Comparison of ENCODE assay signal across 23 cellular contexts in genomic region chr9:114218264-114219120, GRCh38.
A peak's percentile ranks its signal among the peaks of the same experiment; 100 is the strongest.
DNase-seq lines count a peak whose midpoint lies in the region; ATAC-seq and TF ChIP-seq lines count a peak whose summit lies in the region.
"Had no signal": no experiment of that assay in that cellular context is flagged by ENCODE, and none has a peak within 500 bp of the region (broad histone marks: within the 10 kb centered on the region; RNA-seq: fewer than 3 reads in every experiment).

No MANE protein-coding gene starts in this region.

- H3K27ac ChIP-seq in uterus (peak overlapping the region; percentile 54 to 76), trophoblast cell (ENCODE audit: low read depth, low read length) (no peak overlapping the region)
- H3K27ac ChIP-seq: cardiac muscle cell, gastroesophageal sphincter, tibial nerve had no signal

- H3K36me3 ChIP-seq in uterus (no peaks in the 10 kb centered on the region), trophoblast cell (ENCODE audit: control insufficient read depth in 1 of 2, insufficient read depth in 2 of 2, low read length in 2 of 2) (peaks cover 52 to 59% of the 10 kb centered on the region in 2 experiments)
- H3K36me3 ChIP-seq: cardiac muscle cell, gastroesophageal sphincter, sigmoid colon had no signal

- no peaks in the 10 kb centered on the region for H3K79me2 ChIP-seq in trophoblast cell (ENCODE audit: control insufficient read depth, insufficient read depth, low read length, poor library complexity)

- H3K9me3 ChIP-seq in uterus: no peaks in the 10 kb centered on the region
- H3K9me3 ChIP-seq in trophoblast cell (ENCODE audit: insufficient read depth, low read depth, low read length): peaks cover 2% of the 10 kb centered on the region
- H3K9me3 ChIP-seq: gastroesophageal sphincter, sigmoid colon, tibial nerve had no signal

- H3K18ac ChIP-seq in trophoblast cell (ENCODE audit: low read length): no peak overlapping the region

- H2BK12ac ChIP-seq in trophoblast cell (ENCODE audit: low read length): no peak overlapping the region

- no peak for TF ChIP-seq CTCF in uterus (IDR thresholded peaks at IDR 0.05)

- H3K27me3 ChIP-seq in uterus: no peaks in the 10 kb centered on the region
- H3K27me3 ChIP-seq in trophoblast cell (ENCODE audit: insufficient read depth, low read length): no peaks in the 10 kb centered on the region
- H3K27me3 ChIP-seq: cardiac muscle cell, gastroesophageal sphincter, sigmoid colon, tibial nerve had no signal

- no peak overlapping the region for H2AFZ ChIP-seq in trophoblast cell (ENCODE audit: insufficient read depth, low read length, poor library complexity)
- H2AFZ ChIP-seq: GM23338 had no signal

- no peak overlapping the region for H3K4ac ChIP-seq in trophoblast cell (ENCODE audit: low read depth, low read length)

- intact Hi-C loops in uterus (cut with DNase I; ENCODE audit: low total_unique reads): no loop called here

- no peak for TF ChIP-seq POLR2A in uterus (IDR thresholded peaks at IDR 0.05)

- H3K4me1 ChIP-seq in uterus (peaks cover 8 to 9% of the 10 kb centered on the region in 2 donors), trophoblast cell (ENCODE audit: control insufficient read depth in 1 of 2, insufficient read depth in 2 of 2, low read length in 2 of 2) (peaks cover 6 to 9% of the 10 kb centered on the region in 2 experiments)

- H3K23ac ChIP-seq in trophoblast cell (ENCODE audit: low read length): no peak overlapping the region

- no peak overlapping the region for H2BK120ac ChIP-seq in trophoblast cell (ENCODE audit: insufficient read depth, low read length, poor library complexity)

- no peak overlapping the region for H2BK5ac ChIP-seq in trophoblast cell (ENCODE audit: low read depth, low read length, poor library complexity)

- H3K14ac ChIP-seq in trophoblast cell (ENCODE audit: low read length): no peak overlapping the region

- H4K12ac ChIP-seq in trophoblast cell (ENCODE audit: low read depth, low read length): no peak overlapping the region

- ATAC-seq in GM18861 (IDR thresholded peaks at IDR 0.05; ENCODE audit: unreplicated experiment) (no peak), HG03521 (IDR thresholded peaks at IDR 0.05; ENCODE audit: unreplicated experiment) (no peak)
- ATAC-seq: activated T-cell treated with anti-CD3 and anti-CD28 coated beads, Interleukin-2, amount 50 U/mL, for 72 hours; CD8-positive, alpha-beta T cell; gastroesophageal sphincter; GM23338; left ventricle myocardium superior had no signal

- no peak overlapping the region for H2AK5ac ChIP-seq in trophoblast cell (ENCODE audit: low read length)

- DNase-seq in M059J (ENCODE audit: low read depth) (peak; percentile 37), dedifferentiated amniotic fluid mesenchymal stem cell (ENCODE audit: extremely low spot score) (peak; percentile 20), lung microvascular endothelial cell (ENCODE audit: low read depth in 2 of 2) (peak; percentile 24 to 59), uterus (no peak), foreskin melanocyte (no peak), trophoblast cell (no peak)
- DNase-seq: activated CD4-positive, alpha-beta T cell treated with anti-CD3 and anti-CD28 coated beads, Interleukin-2, amount 10 ng/mL, durations not matched to agents 24 days and 14 days; activated naive CD4-positive, alpha-beta T cell treated with Interleukin-2 at 50 U/mL for 16 hours; activated T-cell treated with anti-CD3 and anti-CD28 coated beads, Interleukin-2, amount 50 U/mL, for 72 hours; amygdala; CD8-positive, alpha-beta T cell; islet precursor cell; Kasumi-1; left ventricle myocardium superior; NCI-H187; NCI-H69; sigmoid colon had no signal

- no peak overlapping the region for H3K4me2 ChIP-seq in trophoblast cell (ENCODE audit: low read length)
- H3K4me2 ChIP-seq: GM23338 had no signal

- H3K79me1 ChIP-seq in trophoblast cell (ENCODE audit: low read length): no peaks in the 10 kb centered on the region

- H3K9ac ChIP-seq in trophoblast cell (ENCODE audit: low read length): no peak overlapping the region

- no peak overlapping the region for H4K8ac ChIP-seq in trophoblast cell (ENCODE audit: low read depth, low read length)

- no peak overlapping the region for H4K91ac ChIP-seq in trophoblast cell (ENCODE audit: low read depth, low read length)

- no CpG with 5 or more reads among the region's 11 CpGs for WGBS in trophoblast cell (ENCODE audit: extremely low coverage, insufficient coverage, insufficient read length)

- H3K4me3 ChIP-seq in uterus: no peak overlapping the region
- H3K4me3 ChIP-seq in trophoblast cell (ENCODE audit: low read depth, low read length): no peak overlapping the region
- H3K4me3 ChIP-seq: cardiac muscle cell, gastroesophageal sphincter, GM23338, sigmoid colon, tibial nerve had no signal

Comparison
In these comparisons a context has a peak if more than half of its experiments do, and no peak if none do; other contexts are left out.
1. DNase-seq: peak in M059J (single experiment), dedifferentiated amniotic fluid mesenchymal stem cell (single experiment) and lung microvascular endothelial cell (2 of 2); none in uterus (0 of 2), foreskin melanocyte (single experiment) and trophoblast cell (0 of 2).